ENCODE assay signal across 1 cellular context in genomic region chr4:33980361-33980760, GRCh38.
TF ChIP-seq lines count a peak whose summit lies in the region.

No MANE protein-coding gene starts in this region.

TF ChIP-seq in HepG2, 621 proteins besides CTCF, POLR2A, EP300 and RAD21 (continued from another document):
- TF ChIP-seq THRA (CRISPR knock-in tag; IDR thresholded peaks at IDR 0.05; ENCODE audit: borderline replicate concordance) (no peak), CREB1 (IDR thresholded peaks at IDR 0.05) (peak; percentile 44; the same call in 1 of the 2 replicates), CREB1 (CRISPR knock-in tag; IDR thresholded peaks at IDR 0.05) (no peak), ZNF468 (CRISPR knock-in tag; IDR thresholded peaks at IDR 0.05) (no peak), ZNF510 (CRISPR knock-in tag; IDR thresholded peaks at IDR 0.05; ENCODE audit: low read depth) (no peak), ATF7 (IDR thresholded peaks at IDR 0.05) (peak; percentile 78), ATF7 (CRISPR knock-in tag; IDR thresholded peaks at IDR 0.05) (no peak)
TF ChIP-seq in HepG2: peak in this region for 2.
